Comparison of ENCODE assay signal across 3 cellular contexts in genomic region chr18:59792353-59792752, GRCh38.
TF ChIP-seq lines count a peak whose summit lies in the region.

No MANE protein-coding gene starts in this region.

TF ChIP-seq in SK-N-SH, 30 proteins besides CTCF, POLR2A, EP300 and RAD21 (continued from another document):
- no peak for TF ChIP-seq POLR2AphosphoS5 (IDR thresholded peaks at IDR 0.05; ENCODE audit: low read depth, low read length)
- no peak for TF ChIP-seq TCF12 (IDR thresholded peaks at IDR 0.05)
- no peak for TF ChIP-seq RXRA (IDR thresholded peaks at IDR 0.05; ENCODE audit: borderline replicate concordance, low read depth)
- TF ChIP-seq SIN3A (IDR thresholded peaks at IDR 0.05; ENCODE audit: borderline replicate concordance, low read depth, low read length): no peak
- TF ChIP-seq FOSL2 (IDR thresholded peaks at IDR 0.05; ENCODE audit: borderline replicate concordance, low read depth): no peak
- no peak for TF ChIP-seq JUND (IDR thresholded peaks at IDR 0.05)
- no peak for TF ChIP-seq CHD2 (IDR thresholded peaks at IDR 0.05; ENCODE audit: low read length, partially characterized antibody)
- TF ChIP-seq YY1 (IDR thresholded peaks at IDR 0.05; ENCODE audit: low read depth): no peak

TF ChIP-seq in SK-N-SH treated with all-trans-retinoic acid at 6 μM for 48 hours, 23 proteins besides CTCF, POLR2A, EP300 and RAD21 (continued from another document):
- TF ChIP-seq POU6F1 (CRISPR knock-in tag; IDR thresholded peaks at IDR 0.05; ENCODE audit: borderline replicate concordance, low read depth) (no peak), GLIS3 (CRISPR knock-in tag; IDR thresholded peaks at IDR 0.05) (no peak), PATZ1 (CRISPR knock-in tag; IDR thresholded peaks at IDR 0.05; ENCODE audit: borderline replicate concordance) (no peak), ISL1 (CRISPR knock-in tag; IDR thresholded peaks at IDR 0.05) (no peak), ZC3H10 (CRISPR knock-in tag; IDR thresholded peaks at IDR 0.05) (no peak)

TF ChIP-seq in GM12878, 131 proteins besides CTCF, POLR2A, EP300 and RAD21 (continued from another document):
- TF ChIP-seq CUX1 (IDR thresholded peaks at IDR 0.05; ENCODE audit: insufficient replicate concordance, low read depth, low read length): no peak
- no peak for TF ChIP-seq ZNF592 (IDR thresholded peaks at IDR 0.05)
- TF ChIP-seq NKRF (conservative IDR thresholded peaks at IDR 0.05): no peak
